ENCODE assay signal across 8 cellular contexts in the genomic region with DNA sequence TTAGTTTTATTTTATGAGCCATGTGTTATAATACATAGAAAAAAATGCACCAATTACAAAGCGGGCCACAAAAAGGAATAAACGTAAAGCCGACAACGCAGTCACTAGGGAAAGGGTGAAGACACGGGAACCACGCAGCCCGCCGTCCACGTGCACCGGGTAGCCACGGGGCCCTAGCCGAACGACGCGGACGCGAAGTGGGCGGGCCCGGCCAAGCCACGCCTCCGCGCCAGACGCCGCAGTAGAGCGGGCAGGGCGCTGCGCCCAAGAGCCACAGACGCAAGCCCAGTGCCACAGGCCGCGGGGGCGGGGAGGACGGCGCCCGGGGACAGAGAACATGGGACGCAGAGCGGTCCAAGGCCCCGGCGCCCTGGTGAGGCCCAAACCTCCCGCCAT. TPM values are rescaled to one million over a fixed set of nuclear protein-coding genes. Genes with fewer than 3 reads are reported as not detected.
DNase-seq lines count a peak whose midpoint lies in the region; ATAC-seq and TF ChIP-seq lines count a peak whose summit lies in the region.

A gene with protein sequence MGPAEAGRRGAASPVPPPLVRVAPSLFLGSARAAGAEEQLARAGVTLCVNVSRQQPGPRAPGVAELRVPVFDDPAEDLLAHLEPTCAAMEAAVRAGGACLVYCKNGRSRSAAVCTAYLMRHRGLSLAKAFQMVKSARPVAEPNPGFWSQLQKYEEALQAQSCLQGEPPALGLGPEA (plus strand): TSS at position 274 of the 396 bp plus-strand sequence. CDS start 328 bp downstream, outside the sequence.

- no TSS peak for BruUV-seq in Panc1 (replicated peaks; lab: Mats Ljungman, UMichigan)

- TF ChIP-seq CTCF in Panc1 (IDR thresholded peaks at IDR 0.05) (no peak), fibroblast of lung (conservative IDR thresholded peaks at IDR 0.05 in 1 of 2, IDR thresholded peaks at IDR 0.05 in 1 of 2; ENCODE audit: low read depth in 1 of 2, low read length in 2 of 2) (no peak)

- WGBS in HUES64 = 2% methylated on average over 39 of the region's 39 CpGs

- H3K4me3 ChIP-seq in HUES64 (ENCODE audit: low read length) (peak within 1 kb of the TSS; percentile 73), Panc1 (ENCODE audit: low read depth in 2 of 2, low read length in 2 of 2) (peak within 1 kb of the TSS; percentile 74 to 84), fibroblast of lung (replicated peaks in 1 of 4; ENCODE audit: control extremely low read depth in 1 of 4, insufficient read depth in 1 of 4, low read depth in 3 of 4, low read length in 4 of 4) (peak within 1 kb of the TSS; percentile 59 to 81 (median 72))

- peaks cover 38 to 81% (median 72%) of the 10 kb centered on the region in 4 donors for H3K4me1 Mint-ChIP-seq in naive thymus-derived CD8-positive, alpha-beta T cell

- CTCF ChIA-PET in Panc1 (lab: Charles Lee) = no interaction called here

- H3K36me3 ChIP-seq in HUES64 (ENCODE audit: insufficient read depth, low read length) (no peaks in the 10 kb centered on the region; the same call in 1 of the 2 replicates), Panc1 (ENCODE audit: control insufficient read depth, insufficient read depth, low read length) (peaks cover 4% of the 10 kb centered on the region), fibroblast of lung (ENCODE audit: control insufficient read depth, insufficient read depth, low read length) (no peaks in the 10 kb centered on the region)

- no peaks in the 10 kb centered on the region for H4K20me1 ChIP-seq in fibroblast of lung (ENCODE audit: control insufficient read depth, extremely low read depth, insufficient read depth, low read length)

- DNase-seq in DMS153 treated with DMSO at 0.1 percent for 48 hours (lab: John Stamatoyannopoulos, UW; ENCODE audit: unreplicated experiment) (peak; percentile 73), Panc1 (ENCODE audit: low read depth, low spot score) (no peak), activated T-helper 1 cell treated with Interleukin-2 at 50 U/mL for 16 hours (ENCODE audit: low read depth) (peak; percentile 84), fibroblast of lung (ENCODE audit: low read depth in 2 of 2) (peak; percentile 83 to 85)
- DNase-seq in naive thymus-derived CD8-positive, alpha-beta T cell = peak; percentile 84 to 92 (median 87)
- peak; percentile 88 for DNase-seq in stimulated activated naive CD4-positive, alpha-beta T cell treated with Interleukin-2 at 50 U/mL for 16 hours (lab: John Stamatoyannopoulos, UW)

- H3K9me3 Mint-ChIP-seq in naive thymus-derived CD8-positive, alpha-beta T cell = no peaks in the 10 kb centered on the region

- no peaks in the 10 kb centered on the region for H3K27me3 Mint-ChIP-seq in naive thymus-derived CD8-positive, alpha-beta T cell

- in situ Hi-C loops in Panc1 (cut with HindIII; ENCODE audit: low pct_unique_long_range_greater_than_20kb, low sequenced_read_pairs) = no loop called here

- POLR2A ChIA-PET in Panc1 (lab: Charles Lee) = no interaction called here
- POLR2A ChIA-PET in naive thymus-derived CD8-positive, alpha-beta T cell (lab: Charles Lee) = interaction anchor here (0.9 to 19.2 kb wide), 9 partner anchors 9 to 755 kb away, joined by 3 to 461 read pairs (median 6); a partner anchor contains a TSS

- H3K4me1 ChIP-seq in HUES64 (ENCODE audit: insufficient read depth, low read length) (peaks cover 16% of the 10 kb centered on the region; the same call in 1 of the 2 replicates), Panc1 (ENCODE audit: control insufficient read depth, insufficient read depth, low read length) (peaks cover 35% of the 10 kb centered on the region), fibroblast of lung (ENCODE audit: control insufficient read depth, extremely low read depth, insufficient read depth, low read length) (peaks cover 5% of the 10 kb centered on the region)

- H3K27ac ChIP-seq in HUES64 (ENCODE audit: low read depth, low read length) (peak within 1 kb of the TSS; percentile 82), Panc1 (ENCODE audit: low read length) (peak within 1 kb of the TSS; percentile 92), fibroblast of lung (ENCODE audit: insufficient read depth, low read length) (peak within 1 kb of the TSS; percentile 87)

- peaks cover 0 to 10% (median 2%) of the 10 kb centered on the region in 3 donors for H3K36me3 Mint-ChIP-seq in naive thymus-derived CD8-positive, alpha-beta T cell

- H3K9me3 ChIP-seq in HUES64 (ENCODE audit: insufficient read depth, low read depth, low read length) = no peaks in the 10 kb centered on the region
- H3K9me3 ChIP-seq in Panc1 (ENCODE audit: control insufficient read depth, insufficient read depth, low read depth, low read length) = no peaks in the 10 kb centered on the region
- no peaks in the 10 kb centered on the region for H3K9me3 ChIP-seq in fibroblast of lung (ENCODE audit: control insufficient read depth, insufficient read depth, low read depth, low read length)

- H3K9ac ChIP-seq in HUES64 (ENCODE audit: low read depth, low read length) (peak within 1 kb of the TSS; percentile 74), fibroblast of lung (ENCODE audit: insufficient read depth, low read length) (peak within 1 kb of the TSS; percentile 86)

- H3K27me3 ChIP-seq in HUES64 (ENCODE audit: insufficient read depth, low read length) = peaks cover 28% of the 10 kb centered on the region
- H3K27me3 ChIP-seq in Panc1 (ENCODE audit: control insufficient read depth, insufficient read depth, low read length) = no peaks in the 10 kb centered on the region
- H3K27me3 ChIP-seq in fibroblast of lung (ENCODE audit: control insufficient read depth, insufficient read depth, low read length) = no peaks in the 10 kb centered on the region

- peak within 1 kb of the TSS; percentile 52 for H2AFZ ChIP-seq in fibroblast of lung (ENCODE audit: low read length)

- intact Hi-C loops in Panc1 (cut with micrococcal nuclease; ENCODE audit: unreplicated experiment) = no loop called here

- peaks cover 6% of the 10 kb centered on the region for H3K79me2 ChIP-seq in fibroblast of lung (ENCODE audit: control insufficient read depth, insufficient read depth, low read length)

- H3K27ac Mint-ChIP-seq in naive thymus-derived CD8-positive, alpha-beta T cell = peak within 1 kb of the TSS; percentile 81 to 97 (median 94)

- H3K4me3 Mint-ChIP-seq in naive thymus-derived CD8-positive, alpha-beta T cell = peak within 1 kb of the TSS; percentile 81 to 94 (median 86)

- peak; percentile 50 for ATAC-seq in GM21447 (IDR thresholded peaks at IDR 0.05; ENCODE audit: unreplicated experiment)
- peak; percentile 82 for ATAC-seq in Panc1
- ATAC-seq in naive thymus-derived CD8-positive, alpha-beta T cell = peak; percentile 68 to 70

- H3K4me2 ChIP-seq in fibroblast of lung (ENCODE audit: extremely low read depth, insufficient read depth, low read length) = peak within 1 kb of the TSS; percentile 96

RNA-seq across cellular contexts. Expression of the gene that starts here (rescaled TPM):
- polyA plus RNA-seq in HUES64 (2013, experiment 1 of 2) = 4.3 TPM
- polyA plus RNA-seq in HUES64 (2013, experiment 2 of 2) = 2.7 TPM
- total RNA-seq in Panc1 (2021; ENCODE audit: unreplicated experiment) = 10.7 TPM
- 5.3 TPM for polyA plus RNA-seq in Panc1 (2012; ENCODE audit: insufficient read length)
- 1.8 and 2.5 TPM in 2 replicates for total RNA-seq in fibroblast of lung
- 2.8 and 3.9 TPM in 2 replicates for polyA plus RNA-seq in fibroblast of lung
- polyA plus RNA-seq in fibroblast of lung (2012) = 3.1 and 3.9 TPM in 2 replicates
- 1.7 and 6.2 TPM in 2 replicates for polyA minus RNA-seq in fibroblast of lung (ENCODE audit: low replicate concordance)
- total RNA-seq in naive thymus-derived CD8-positive, alpha-beta T cell = 10 to 100 TPM; 23.2 to 24.0 TPM
- polyA plus RNA-seq in naive thymus-derived CD8-positive, alpha-beta T cell = 10 to 100 TPM; 18.8 to 23.9 (median 22.9) TPM
